ENCODE assay signal across 17 cellular contexts in the genomic region with DNA sequence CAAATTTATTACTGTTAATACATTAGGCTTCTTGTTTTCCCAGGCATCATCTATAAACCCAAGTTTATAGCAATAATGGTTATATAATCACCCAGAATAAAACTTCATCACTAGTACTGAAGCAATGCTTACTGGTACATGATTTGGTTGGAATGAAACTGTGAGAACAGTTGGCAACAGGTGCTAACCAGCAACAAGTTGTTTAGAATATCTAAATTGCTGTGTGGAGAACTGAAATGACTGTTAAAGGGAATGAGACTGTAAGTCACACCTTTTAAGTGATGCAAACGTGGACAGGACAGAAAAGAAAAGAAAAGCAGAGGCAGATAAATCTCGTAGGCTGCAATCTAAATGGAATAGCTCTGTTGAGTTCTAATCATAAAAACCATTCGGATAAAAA. TPM values are rescaled to one million over a fixed set of nuclear protein-coding genes. Genes with fewer than 3 reads are reported as not detected.
DNase-seq lines count a peak whose midpoint lies in the region; ATAC-seq and TF ChIP-seq lines count a peak whose summit lies in the region.
"Had no signal": no experiment of that assay in that cellular context is flagged by ENCODE, and none has a peak within 500 bp of the region (broad histone marks: within the 10 kb centered on the region; RNA-seq: fewer than 3 reads in every experiment).

No MANE protein-coding gene starts in this region.

- H3K4me3 Mint-ChIP-seq in activated T-cell treated with anti-CD3 and anti-CD28 coated beads, Interleukin-2, amount 50 U/mL, for 72 hours, result peak overlapping the region; percentile 54 to 100
- peak overlapping the region; percentile 66 for H3K4me3 Mint-ChIP-seq in neural crest cell

- H3K9ac ChIP-seq in Karpas-422 (ENCODE audit: low read length), result no peak overlapping the region
- H3K9ac ChIP-seq in endocrine pancreas (ENCODE audit: control insufficient read depth, insufficient read depth, low read length), result no peak overlapping the region

- H3K79me2 ChIP-seq in Karpas-422 (ENCODE audit: low read length), result peaks cover 42% of the 10 kb centered on the region

- no peak for ATAC-seq in activated T-cell treated with anti-CD3 and anti-CD28 coated beads, Interleukin-2, amount 50 U/mL, for 72 hours (replicated peaks in 1 of 2)
- ATAC-seq: activated naive CD4-positive, alpha-beta T cell treated with anti-CD3 and anti-CD28 coated beads, Interleukin-2, amount 50 U/mL, for 72 hours; pancreas had no signal

- TF ChIP-seq CTCF in neural crest cell (conservative IDR thresholded peaks at IDR 0.05) (no peak), uterus (IDR thresholded peaks at IDR 0.05) (no peak)

- H3K36me3 Mint-ChIP-seq in activated T-cell treated with anti-CD3 and anti-CD28 coated beads, Interleukin-2, amount 50 U/mL, for 72 hours (ENCODE audit: insufficient read depth in 2 of 2), result peaks cover 5 to 16% of the 10 kb centered on the region in 2 donors
- no peaks in the 10 kb centered on the region for H3K36me3 Mint-ChIP-seq in neural crest cell (ENCODE audit: low read depth)

- peaks cover 41% of the 10 kb centered on the region for H3K4me1 Mint-ChIP-seq in activated T-cell treated with anti-CD3 and anti-CD28 coated beads, Interleukin-2, amount 50 U/mL, for 72 hours (ENCODE audit: low read depth)
- peaks cover 26% of the 10 kb centered on the region for H3K4me1 Mint-ChIP-seq in neural crest cell

- intact Hi-C loops in uterus (cut with DNase I; ENCODE audit: low total_unique reads), result no loop called here

- H4K20me1 ChIP-seq in Karpas-422 (ENCODE audit: insufficient read depth, low read depth, low read length), result no peaks in the 10 kb centered on the region

- H3K27ac ChIP-seq in Karpas-422 (ENCODE audit: low read length), result no peak overlapping the region
- no peak overlapping the region for H3K27ac ChIP-seq in uterus
- H3K27ac ChIP-seq: pancreas, suprapubic skin had no signal

- peak overlapping the region; percentile 86 for H3K4me2 ChIP-seq in Karpas-422 (ENCODE audit: low read depth, low read length, poor library complexity, severe bottlenecking)

- H2AFZ ChIP-seq in Karpas-422 (ENCODE audit: low read length), result no peak overlapping the region

- H3K27ac Mint-ChIP-seq in activated T-cell treated with anti-CD3 and anti-CD28 coated beads, Interleukin-2, amount 50 U/mL, for 72 hours, result peak overlapping the region; percentile 65
- no peak overlapping the region for H3K27ac Mint-ChIP-seq in neural crest cell (ENCODE audit: unreplicated experiment)

- H3K27me3 Mint-ChIP-seq in activated T-cell treated with anti-CD3 and anti-CD28 coated beads, Interleukin-2, amount 50 U/mL, for 72 hours (ENCODE audit: low read depth), result no peaks in the 10 kb centered on the region
- peaks cover 3% of the 10 kb centered on the region for H3K27me3 Mint-ChIP-seq in neural crest cell (ENCODE audit: low read depth)

- H3K9me2 ChIP-seq in Karpas-422 (replicated peaks; ENCODE audit: insufficient read depth, low read length), result 0 out of 2 replicates have a peak, but pooled peaks cover 3% of the 10 kb centered on the region

- DNase-seq in activated T-cell treated with anti-CD3 and anti-CD28 coated beads, Interleukin-2, amount 50 U/mL, for 72 hours, result no peak
- DNase-seq in activated T-cell treated with anti-CD3 and anti-CD28 coated beads for 4 hours, result no peak
- DNase-seq in Karpas-422, result no peak
- no peak for DNase-seq in neural crest cell (ENCODE audit: low read depth, low spot score)
- DNase-seq in uterus, result no peak
- no peak for DNase-seq in midbrain (lab: John Stamatoyannopoulos, UW)
- no peak for DNase-seq in NCI-H1436 (lab: John Stamatoyannopoulos, UW)
- DNase-seq: activated CD4-positive, CD25-positive, alpha-beta regulatory T cell; Caco-2; kidney glomerular epithelial cell; MG63; NCI-H1694; pancreas; stimulated activated CD4-positive, alpha-beta T cell treated with anti-CD3 and anti-CD28 coated beads, Interleukin-4, amount 100 ng/mL, for 1 hour had no signal

- no peak for TF ChIP-seq POLR2A in uterus (IDR thresholded peaks at IDR 0.05)

- peaks cover 27% of the 10 kb centered on the region for H3K4me1 ChIP-seq in Karpas-422 (ENCODE audit: low read length)
- H3K4me1 ChIP-seq in endocrine pancreas (ENCODE audit: control insufficient read depth, insufficient read depth, low read length), result peaks cover 25% of the 10 kb centered on the region
- peaks cover 3 to 6% of the 10 kb centered on the region in 2 donors for H3K4me1 ChIP-seq in uterus
- H3K4me1 ChIP-seq: Caco-2 had no signal

- H3K27me3 ChIP-seq in Karpas-422 (ENCODE audit: low read length), result no peaks in the 10 kb centered on the region
- H3K27me3 ChIP-seq in endocrine pancreas (ENCODE audit: control insufficient read depth, insufficient read depth, low read length), result no peaks in the 10 kb centered on the region
- no peaks in the 10 kb centered on the region for H3K27me3 ChIP-seq in uterus
- H3K27me3 ChIP-seq: MG63, pancreas, suprapubic skin had no signal

- peaks cover 0 to 3% of the 10 kb centered on the region in 2 donors for H3K9me3 Mint-ChIP-seq in activated T-cell treated with anti-CD3 and anti-CD28 coated beads, Interleukin-2, amount 50 U/mL, for 72 hours
- peaks cover 3% of the 10 kb centered on the region for H3K9me3 Mint-ChIP-seq in neural crest cell

- H3K36me3 ChIP-seq in Karpas-422 (ENCODE audit: insufficient read depth, low read length) (peaks cover 19% of the 10 kb centered on the region; the same call in 1 of the 2 replicates), endocrine pancreas (ENCODE audit: control insufficient read depth, insufficient read depth, low read length) (no peaks in the 10 kb centered on the region), uterus (no peaks in the 10 kb centered on the region)

- H3K4me3 ChIP-seq in Karpas-422 (ENCODE audit: low read length), result no peak overlapping the region
- peak overlapping the region; percentile 99 for H3K4me3 ChIP-seq in endocrine pancreas (ENCODE audit: control insufficient read depth, insufficient read depth, low read length)
- no peak overlapping the region for H3K4me3 ChIP-seq in uterus
- H3K4me3 ChIP-seq: pancreas, suprapubic skin had no signal

- H3K9me3 ChIP-seq in Karpas-422 (ENCODE audit: low read length), result no peaks in the 10 kb centered on the region
- no peaks in the 10 kb centered on the region for H3K9me3 ChIP-seq in endocrine pancreas (ENCODE audit: control insufficient read depth, low read length)
- H3K9me3 ChIP-seq in uterus, result no peaks in the 10 kb centered on the region
- H3K9me3 ChIP-seq: Caco-2, MG63, pancreas, suprapubic skin had no signal

RNA-seq across cellular contexts. Expression of a gene that starts 2.5 kb away (rescaled TPM):
- total RNA-seq in activated T-cell treated with anti-CD3 and anti-CD28 coated beads, Interleukin-2, amount 50 U/mL, for 72 hours, result 10 to 100 TPM; 40.9 to 43.7 TPM
- 11.7 and 21.3 TPM in 2 replicates for total RNA-seq in Karpas-422 (2014; rRNA removed; shearing (Covaris generic); ENCODE audit: low replicate concordance)
- total RNA-seq in neural crest cell, result 40.5 and 42.1 TPM in 2 replicates
- total RNA-seq in uterus, result 100 to 1,000 TPM in 2 of 4 donors, 10 to 100 TPM in 2; 33.5 to 164 (median 86.3) TPM

RNA-seq across cellular contexts. Expression of a gene that starts 2.7 kb away (rescaled TPM):
- under 1 TPM; 0.07 to 0.25 TPM for total RNA-seq in activated T-cell treated with anti-CD3 and anti-CD28 coated beads, Interleukin-2, amount 50 U/mL, for 72 hours
- 0.11 and 0.36 TPM in 2 replicates for total RNA-seq in Karpas-422 (2014; rRNA removed; shearing (Covaris generic); ENCODE audit: low replicate concordance)
- total RNA-seq in neural crest cell, result 0.37 and 0.52 TPM in 2 replicates
- 1 to 10 TPM in 1 of 4 donors, under 1 TPM in 2, not detected in 1; 0.12 to 2.4 (median 0.26) TPM for total RNA-seq in uterus
